13 cellular contexts compared by ENCODE assay signal in the genomic region with DNA sequence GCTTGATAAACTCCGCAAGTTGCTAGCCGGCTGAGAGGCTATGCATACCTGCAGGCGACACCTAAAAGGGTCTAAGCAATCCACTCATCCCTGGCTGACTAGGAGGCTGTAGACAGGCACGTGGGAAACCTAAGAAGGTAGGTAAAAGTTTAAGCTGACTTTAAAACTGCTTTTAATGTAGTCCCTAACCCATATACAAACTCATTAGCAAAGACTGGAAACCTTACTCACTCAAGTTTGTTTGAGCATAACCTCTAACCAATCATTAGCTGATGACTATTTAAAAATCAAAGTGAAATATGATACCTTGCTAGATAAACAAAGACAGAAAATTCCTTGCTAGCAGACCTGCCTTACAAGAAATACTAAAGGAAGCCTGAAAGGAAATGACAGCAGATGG.
DNase-seq lines count a peak whose midpoint lies in the region; ATAC-seq and TF ChIP-seq lines count a peak whose summit lies in the region.
"Had no signal": no experiment of that assay in that cellular context is flagged by ENCODE, and none has a peak within 500 bp of the region (broad histone marks: within the 10 kb centered on the region; RNA-seq: fewer than 3 reads in every experiment).

No MANE protein-coding gene starts in this region.

- peak overlapping the region; percentile 8 for H3K4me3 Mint-ChIP-seq in endothelial cell (ENCODE audit: unreplicated experiment)

- no CpG with 5 or more reads among the region's 4 CpGs for WGBS in IMR-90 (ENCODE audit: extremely low coverage in 2 of 2, insufficient read length in 1 of 2), 2 experiments
- no CpG with 5 or more reads among the region's 4 CpGs for WGBS in mesendoderm (ENCODE audit: extremely low coverage, insufficient coverage, low lambda C conversion rate)

- peaks cover 41% of the 10 kb centered on the region for H3K4me1 Mint-ChIP-seq in endothelial cell (ENCODE audit: unreplicated experiment)

- H3K36me3 Mint-ChIP-seq in endothelial cell (ENCODE audit: low read depth, unreplicated experiment) = peaks cover 3% of the 10 kb centered on the region

- TF ChIP-seq CTCF in IMR-90 (conservative IDR thresholded peaks at IDR 0.05; ENCODE audit: low read depth, low read length) = no peak
- no peak for TF ChIP-seq CTCF in endothelial cell (IDR thresholded peaks at IDR 0.05; ENCODE audit: unreplicated experiment)
- TF ChIP-seq CTCF in WERI-Rb-1 (IDR thresholded peaks at IDR 0.05; ENCODE audit: low read depth, low read length) = no peak

- no peak for ATAC-seq in IMR-90 (ENCODE audit: low read depth)
- ATAC-seq in HG03039 (IDR thresholded peaks at IDR 0.05; ENCODE audit: unreplicated experiment) = no peak
- ATAC-seq: gastroesophageal sphincter had no signal

- peak overlapping the region; percentile 60 for H3K14ac ChIP-seq in IMR-90 (replicated peaks; ENCODE audit: low read depth, low read length)

- H3K4me3 ChIP-seq in IMR-90 (ENCODE audit: insufficient read depth, low read depth, low read length) (no peak overlapping the region), mesendoderm (ENCODE audit: low read length) (no peak overlapping the region), WERI-Rb-1 (ENCODE audit: low read depth, low read length) (no peak overlapping the region)
- H3K4me3 ChIP-seq: gastroesophageal sphincter had no signal

- TF ChIP-seq POLR2A in IMR-90 (IDR thresholded peaks at IDR 0.05; ENCODE audit: low read depth, low read length) = no peak

- H4K5ac ChIP-seq in IMR-90 (ENCODE audit: low read depth, low read length) (0 out of 2 replicates have a peak overlapping the region, but pooled peaks have one; percentile 24), mesendoderm (ENCODE audit: low read length) (no peak overlapping the region)

- H3K23ac ChIP-seq in IMR-90 (ENCODE audit: low read depth, low read length) (peak overlapping the region; percentile 35; the same call in 1 of the 2 replicates), mesendoderm (ENCODE audit: low read length) (no peak overlapping the region)

- H3K18ac ChIP-seq in IMR-90 (ENCODE audit: low read depth, low read length) = peak overlapping the region; percentile 78
- H3K18ac ChIP-seq in mesendoderm (ENCODE audit: low read length) = no peak overlapping the region

- H2AK9ac ChIP-seq in IMR-90 (replicated peaks; ENCODE audit: low read depth, low read length, poor library complexity) = no peak overlapping the region

- no peak overlapping the region for H3K56ac ChIP-seq in IMR-90 (ENCODE audit: extremely low read depth, insufficient read depth, low read length)
- peak overlapping the region; percentile 6 for H3K56ac ChIP-seq in mesendoderm (ENCODE audit: low read length)

- H2AK5ac ChIP-seq in IMR-90 (ENCODE audit: low read depth, low read length) (no peak overlapping the region), mesendoderm (ENCODE audit: low read length) (no peak overlapping the region)

- H2AFZ ChIP-seq in IMR-90 (replicated peaks; ENCODE audit: low read length, poor library complexity) = no peak overlapping the region

- dilution Hi-C loops in IMR-90 (cut with HindIII; ENCODE audit: low sequenced_read_pairs, unreplicated experiment) = no loop called here

- H3K36me3 ChIP-seq in IMR-90 (ENCODE audit: control insufficient read depth, insufficient read depth, low read length) (peaks cover 2% of the 10 kb centered on the region; the same call in 1 of the 2 replicates), mesendoderm (ENCODE audit: control insufficient read depth, insufficient read depth, low read length) (no peaks in the 10 kb centered on the region), WERI-Rb-1 (peaks cover 9% of the 10 kb centered on the region)

- H2BK120ac ChIP-seq in IMR-90 (ENCODE audit: low read depth, low read length) (peak overlapping the region; percentile 35; the same call in 1 of the 2 replicates), mesendoderm (ENCODE audit: low read depth, low read length) (no peak overlapping the region)

- intact Hi-C loops in IMR-90 (cut with micrococcal nuclease) = loop anchor here (5.0 kb wide), 1 partner anchor 92 kb away; no protein-coding TSS in a partner anchor

- H4K91ac ChIP-seq in IMR-90 (ENCODE audit: insufficient read depth, low read depth, low read length) = peak overlapping the region; percentile 24; the same call in 1 of the 2 replicates

- CTCF ChIA-PET in IMR-90 (lab: Yijun Ruan, JAX) = no interaction called here

- H2BK5ac ChIP-seq in IMR-90 (ENCODE audit: low read depth, low read length, poor library complexity, severe bottlenecking) (no peak overlapping the region), mesendoderm (ENCODE audit: low read length) (no peak overlapping the region)

- no peaks in the 10 kb centered on the region for H3K27me3 Mint-ChIP-seq in endothelial cell (ENCODE audit: unreplicated experiment)

- no peaks in the 10 kb centered on the region for H3K27me3 ChIP-seq in IMR-90 (ENCODE audit: control insufficient read depth, insufficient read depth, low read length)
- H3K27me3 ChIP-seq in mesendoderm (ENCODE audit: insufficient read depth, low read length, poor library complexity) = no peaks in the 10 kb centered on the region
- no peaks in the 10 kb centered on the region for H3K27me3 ChIP-seq in WERI-Rb-1 (ENCODE audit: insufficient read depth, low read depth, severe bottlenecking)
- H3K27me3 ChIP-seq: gastroesophageal sphincter had no signal

- H2BK15ac ChIP-seq in IMR-90 (ENCODE audit: low read depth, low read length) (no peak overlapping the region), mesendoderm (replicated peaks; ENCODE audit: low read depth) (no peak overlapping the region)

- H2BK20ac ChIP-seq in IMR-90 (ENCODE audit: low read depth, low read length) = no peak overlapping the region

- H3K79me1 ChIP-seq in IMR-90 (ENCODE audit: low read depth in 1 of 2, low read length in 2 of 2) (peaks cover 3 to 9% of the 10 kb centered on the region in 2 experiments; a peak in 3 of 4 replicates), mesendoderm (ENCODE audit: low read length) (peaks cover 2% of the 10 kb centered on the region)

- POLR2A ChIA-PET in IMR-90 (lab: Charles Lee; ENCODE audit: unreplicated experiment) = no interaction called here

- H3K9me1 ChIP-seq in IMR-90 (ENCODE audit: insufficient read depth, low read length) = 0 out of 2 replicates have a peak, but pooled peaks cover 3% of the 10 kb centered on the region

- peak overlapping the region; percentile 30; the same call in 1 of the 2 replicates for H3K4ac ChIP-seq in IMR-90 (ENCODE audit: low read depth, low read length)
- no peak overlapping the region for H3K4ac ChIP-seq in mesendoderm (ENCODE audit: low read depth, low read length)

- H3K4me1 ChIP-seq in IMR-90 (ENCODE audit: control insufficient read depth, insufficient read depth, low read length) (peaks cover 11% of the 10 kb centered on the region), mesendoderm (ENCODE audit: control insufficient read depth, low read depth, low read length) (peaks cover 2% of the 10 kb centered on the region)

- H3K27ac ChIP-seq in IMR-90 (ENCODE audit: insufficient read depth, low read length) (peak overlapping the region; percentile 48; the same call in 1 of the 2 replicates), mesendoderm (ENCODE audit: low read depth, low read length) (peak overlapping the region; percentile 19), substantia nigra (ENCODE audit: low read depth, low read length, poor library complexity, severe bottlenecking) (no peak overlapping the region), WERI-Rb-1 (no peak overlapping the region)
- H3K27ac ChIP-seq: gastroesophageal sphincter had no signal

- H3K9me3 Mint-ChIP-seq in endothelial cell (ENCODE audit: unreplicated experiment) = no peaks in the 10 kb centered on the region

- H4K8ac ChIP-seq in IMR-90 (ENCODE audit: low read depth in 2 of 2, low read length in 2 of 2) = no peak overlapping the region; a peak in 1 of 4 replicates
- no peak overlapping the region for H4K8ac ChIP-seq in mesendoderm (ENCODE audit: low read depth, low read length)

- H3K79me2 ChIP-seq in mesendoderm (ENCODE audit: control insufficient read depth, insufficient read depth, low read length) = no peaks in the 10 kb centered on the region

- no peak for TF ChIP-seq RAD21 in IMR-90 (IDR thresholded peaks at IDR 0.05; ENCODE audit: low read length)

- H3K27ac Mint-ChIP-seq in endothelial cell (ENCODE audit: unreplicated experiment) = peak overlapping the region; percentile 99

- H3K9ac ChIP-seq in IMR-90 (ENCODE audit: low read depth, low read length) = no peak overlapping the region
- H3K9ac ChIP-seq in mesendoderm (ENCODE audit: low read length) = no peak overlapping the region

- H4K20me1 ChIP-seq in IMR-90 (ENCODE audit: insufficient read depth, low read length) = no peaks in the 10 kb centered on the region

- in situ Hi-C loops in IMR-90 (cut with MboI; ENCODE audit: low sequenced_read_pairs) = no loop called here

- BruUV-seq in IMR-90 (replicated peaks; lab: Mats Ljungman, UMichigan) = no TSS peak

- DNase-seq in ELR (ENCODE audit: low read depth) = peak; percentile 26
- DNase-seq in IMR-90 = peak; percentile 49
- peak; percentile 11 for DNase-seq in endothelial cell (ENCODE audit: low spot score)
- DNase-seq in mesendoderm = peak; percentile 92
- no peak for DNase-seq in substantia nigra (lab: John Stamatoyannopoulos, UW)
- DNase-seq in cerebellar cortex (ENCODE audit: low spot score) = no peak
- DNase-seq in WERI-Rb-1 = no peak
- DNase-seq: activated CD4-positive, CD25-positive, alpha-beta regulatory T cell treated with anti-CD3 and anti-CD28 coated beads, Interleukin-2, amount 50 U/mL, for 72 hours; activated effector memory CD4-positive, alpha-beta T cell treated with Interleukin-2 at 50 U/mL for 16 hours; KG1; SHP77 treated with DMSO at 0.1 percent for 48 hours had no signal

- H3K9me3 ChIP-seq in IMR-90 (ENCODE audit: control insufficient read depth, insufficient read depth, low read length) (no peaks in the 10 kb centered on the region), WERI-Rb-1 (ENCODE audit: severe bottlenecking) (no peaks in the 10 kb centered on the region)
- H3K9me3 ChIP-seq: gastroesophageal sphincter had no signal

- H3K4me2 ChIP-seq in IMR-90 (ENCODE audit: low read depth, low read length) (0 out of 2 replicates have a peak overlapping the region, but pooled peaks have one; percentile 41), mesendoderm (ENCODE audit: low read length) (no peak overlapping the region)

TF ChIP-seq in IMR-90, 13 proteins besides CTCF, POLR2A, EP300 and RAD21:
- TF ChIP-seq RCOR1 (IDR thresholded peaks at IDR 0.05; ENCODE audit: insufficient replicate concordance, low read length) (no peak), MXI1 (IDR thresholded peaks at IDR 0.05; ENCODE audit: borderline replicate concordance, low read depth, low read length) (no peak), MAZ (IDR thresholded peaks at IDR 0.05; ENCODE audit: borderline replicate concordance, low read depth, low read length) (no peak), RFX5 (IDR thresholded peaks at IDR 0.05; ENCODE audit: low read depth, low read length) (no peak), SMC3 (IDR thresholded peaks at IDR 0.05; ENCODE audit: low read depth, low read length) (no peak), FOS (IDR thresholded peaks at IDR 0.05; ENCODE audit: low read depth, low read length) (no peak), CEBPB (IDR thresholded peaks at IDR 0.05; ENCODE audit: low read depth, low read length) (no peak), MAFK (IDR thresholded peaks at IDR 0.05; ENCODE audit: low read depth, low read length) (no peak)
TF ChIP-seq in IMR-90: peak in this region for 0.

Comparison
In these comparisons a context has a peak if more than half of its experiments do, and no peak if none do; other contexts are left out.
1. DNase-seq: peak in ELR (single experiment), IMR-90 (single experiment), endothelial cell (single experiment) and mesendoderm (single experiment); none in substantia nigra (0 of 49), cerebellar cortex (single experiment) and WERI-Rb-1 (single experiment).
2. H3K27ac ChIP-seq: peak in IMR-90 (single experiment) and mesendoderm (single experiment); none in substantia nigra (single experiment) and WERI-Rb-1 (single experiment).